In genomic region chr18:13474907-13475306, GRCh38 we compare ENCODE assay signal across 19 cellular contexts.
DNase-seq lines count a peak whose midpoint lies in the region; ATAC-seq and TF ChIP-seq lines count a peak whose summit lies in the region.
"Had no signal": no experiment of that assay in that cellular context is flagged by ENCODE, and none has a peak within 500 bp of the region (broad histone marks: within the 10 kb centered on the region; RNA-seq: fewer than 3 reads in every experiment).

No MANE protein-coding gene starts in this region.

- no peaks in the 10 kb centered on the region for H3K79me2 ChIP-seq in GM23248 (ENCODE audit: insufficient read depth)
- H3K79me2 ChIP-seq in PC-3 (ENCODE audit: low read length), result no peaks in the 10 kb centered on the region

- H3K4me1 Mint-ChIP-seq in dendritic cell treated with granulocyte-macrophage colony-stimulating factor and Interleukin-4, amounts not matched to agents 40 ng/mL and 50 ng/mL, for 4 days (ENCODE audit: low read depth), result peaks cover 44% of the 10 kb centered on the region

- no peak for TF ChIP-seq CTCF in PC-3 (conservative IDR thresholded peaks at IDR 0.05; ENCODE audit: low read depth, low read length)

- H3K27me3 ChIP-seq in BLaER1 (no peaks in the 10 kb centered on the region), GM23248 (replicated peaks; ENCODE audit: insufficient read depth) (no peaks in the 10 kb centered on the region; the same call in 1 of the 2 replicates), SJCRH30 (no peaks in the 10 kb centered on the region), PC-3 (ENCODE audit: low read length) (peaks cover 90% of the 10 kb centered on the region)
- H3K27me3 ChIP-seq: SJSA1 had no signal

- peak overlapping the region; percentile 34 for H3K4me2 ChIP-seq in BLaER1
- H3K4me2 ChIP-seq in GM23248 (ENCODE audit: unreplicated experiment), result no peak overlapping the region
- no peak overlapping the region for H3K4me2 ChIP-seq in PC-3 (ENCODE audit: low read length)

- H3K9me2 ChIP-seq in GM23248 (ENCODE audit: insufficient read depth), result no peaks in the 10 kb centered on the region
- H3K9me2 ChIP-seq in PC-3 (replicated peaks; ENCODE audit: low read length), result no peaks in the 10 kb centered on the region

- H3K9ac ChIP-seq in BLaER1 (no peak overlapping the region), GM23248 (no peak overlapping the region), PC-3 (ENCODE audit: low read length) (no peak overlapping the region)

- no peaks in the 10 kb centered on the region for H3F3A ChIP-seq in GM23248 (ENCODE audit: insufficient read depth)
- no peaks in the 10 kb centered on the region for H3F3A ChIP-seq in PC-3 (ENCODE audit: low read length, unreplicated experiment)

- WGBS in GM23248 (ENCODE audit: low coverage in 1 of 2, low lambda C conversion rate in 2 of 2, missing lambda C conversion rate in 2 of 2), 2 experiments, result 7 to 15% methylated on average over 3 of the region's 3 CpGs

- H3K27ac ChIP-seq in BLaER1 (0 out of 2 replicates have a peak overlapping the region, but pooled peaks have one; percentile 15), GM23248 (no peak overlapping the region), SJCRH30 (no peak overlapping the region), PC-3 (ENCODE audit: low read length) (no peak overlapping the region)
- H3K27ac ChIP-seq: SJSA1 had no signal

- in situ Hi-C loops in GM23248 (cut with MboI), result no loop called here

- H3K9me3 ChIP-seq in BLaER1 (peaks cover 30% of the 10 kb centered on the region), GM23248 (ENCODE audit: low read depth) (no peaks in the 10 kb centered on the region), SJCRH30 (replicated peaks) (no peaks in the 10 kb centered on the region), PC-3 (ENCODE audit: low read length) (no peaks in the 10 kb centered on the region)
- H3K9me3 ChIP-seq: SJSA1 had no signal

- no peaks in the 10 kb centered on the region for H3K27me3 Mint-ChIP-seq in dendritic cell treated with granulocyte-macrophage colony-stimulating factor and Interleukin-4, amounts not matched to agents 40 ng/mL and 50 ng/mL, for 4 days
- H3K27me3 Mint-ChIP-seq: CD4-positive, CD25-positive, alpha-beta regulatory T cell had no signal

- H2AFZ ChIP-seq in GM23248 (no peak overlapping the region), PC-3 (ENCODE audit: low read length) (no peak overlapping the region)

- H4K20me1 ChIP-seq in BLaER1 (peaks cover 37% of the 10 kb centered on the region; the same call in 1 of the 2 replicates), GM23248 (ENCODE audit: insufficient read depth) (no peaks in the 10 kb centered on the region), PC-3 (ENCODE audit: low read length) (no peaks in the 10 kb centered on the region)

- H3K27ac Mint-ChIP-seq in dendritic cell treated with granulocyte-macrophage colony-stimulating factor and Interleukin-4, amounts not matched to agents 40 ng/mL and 50 ng/mL, for 4 days, result peak overlapping the region; percentile 48

- H3K4me1 ChIP-seq in BLaER1 (peaks cover 55% of the 10 kb centered on the region), GM23248 (ENCODE audit: insufficient read depth) (no peaks in the 10 kb centered on the region), SJCRH30 (no peaks in the 10 kb centered on the region), PC-3 (ENCODE audit: insufficient read depth, low read length) (no peaks in the 10 kb centered on the region)
- H3K4me1 ChIP-seq: SJSA1 had no signal

- H3K4me3 ChIP-seq in BLaER1, result no peak overlapping the region
- no peak overlapping the region for H3K4me3 ChIP-seq in GM23248
- H3K4me3 ChIP-seq in SJCRH30, result no peak overlapping the region
- no peak overlapping the region for H3K4me3 ChIP-seq in PC-3 (ENCODE audit: low read length)
- H3K4me3 ChIP-seq: SJSA1 had no signal

- POLR2A ChIA-PET in PC-3 (lab: Charles Lee; ENCODE audit: unreplicated experiment), result no interaction called here

- peaks cover 38% of the 10 kb centered on the region for H3K36me3 Mint-ChIP-seq in dendritic cell treated with granulocyte-macrophage colony-stimulating factor and Interleukin-4, amounts not matched to agents 40 ng/mL and 50 ng/mL, for 4 days (ENCODE audit: low read depth)

- intact Hi-C loops in dendritic cell treated with granulocyte-macrophage colony-stimulating factor and Interleukin-4, amounts not matched to agents 40 ng/mL and 50 ng/mL, for 4 days (cut with micrococcal nuclease), result no loop called here
- intact Hi-C loops in posterior vena cava (cut with DNase I) (no loop called here), PC-3 (cut with micrococcal nuclease) (no loop called here)

- ATAC-seq in GM19452 (IDR thresholded peaks at IDR 0.05; ENCODE audit: unreplicated experiment), result no peak
- ATAC-seq in PC-3, result no peak

- H3K9me3 Mint-ChIP-seq in dendritic cell treated with granulocyte-macrophage colony-stimulating factor and Interleukin-4, amounts not matched to agents 40 ng/mL and 50 ng/mL, for 4 days, result no peaks in the 10 kb centered on the region
- H3K9me3 Mint-ChIP-seq: CD4-positive, CD25-positive, alpha-beta regulatory T cell had no signal

- no peak overlapping the region for H3K4me3 Mint-ChIP-seq in dendritic cell treated with granulocyte-macrophage colony-stimulating factor and Interleukin-4, amounts not matched to agents 40 ng/mL and 50 ng/mL, for 4 days
- H3K4me3 Mint-ChIP-seq: CD4-positive, CD25-positive, alpha-beta regulatory T cell had no signal

- CTCF ChIA-PET in PC-3 (lab: Charles Lee), result no interaction called here

- DNase-seq in GM23248 (peak; percentile 28), posterior vena cava (ENCODE audit: low spot score) (peak; percentile 72), SJCRH30 (no peak), NCI-H1092 (lab: John Stamatoyannopoulos, UW) (no peak), PC-3 (no peak)
- DNase-seq: CD4-positive, CD25-positive, alpha-beta regulatory T cell; DMS79 treated with DMSO at 0.1 percent for 48 hours; GF-D8; H7; Kasumi-1; MV-4-11; NCI-H1436 treated with DMSO at 0.1 percent for 48 hours; NCI-H2081 treated with DMSO at 0.1 percent for 48 hours; NCI-H526; RPMI8226 had no signal

- no TSS peak for BruUV-seq in PC-3 (replicated peaks; lab: Mats Ljungman, UMichigan)

- peaks cover 94% of the 10 kb centered on the region for H3K36me3 ChIP-seq in BLaER1
- no peaks in the 10 kb centered on the region for H3K36me3 ChIP-seq in GM23248 (ENCODE audit: low read depth)
- no peaks in the 10 kb centered on the region for H3K36me3 ChIP-seq in SJCRH30
- H3K36me3 ChIP-seq in PC-3 (ENCODE audit: low read depth, low read length), result no peaks in the 10 kb centered on the region
- H3K36me3 ChIP-seq: SJSA1 had no signal

Comparison
In these comparisons a context has a peak if more than half of its experiments do, and no peak if none do; other contexts are left out.
1. DNase-seq: peak in GM23248 (single experiment) and posterior vena cava (single experiment); none in SJCRH30 (0 of 2), NCI-H1092 (single experiment) and PC-3 (single experiment).